8 cellular contexts compared by ENCODE assay signal in genomic region chr2:9630001-9630749, GRCh38. TPM values are rescaled to one million over a fixed set of nuclear protein-coding genes. Genes with fewer than 3 reads are reported as not detected.
DNase-seq lines count a peak whose midpoint lies in the region; FAIRE-seq and TF ChIP-seq lines count a peak whose summit lies in the region.

No MANE protein-coding gene starts in this region.

- H3K9me3 Mint-ChIP-seq in activated naive CD4-positive, alpha-beta T cell treated with anti-CD3 and anti-CD28 coated beads, Interleukin-2, amount 10 ng/mL, durations not matched to agents 7 days and 5 days = no peaks in the 10 kb centered on the region
- no peaks in the 10 kb centered on the region for H3K9me3 Mint-ChIP-seq in osteocyte (ENCODE audit: unreplicated experiment)

- peaks cover 51% of the 10 kb centered on the region for H4K20me1 ChIP-seq in Loucy (ENCODE audit: insufficient read depth, low read length, poor library complexity, severe bottlenecking)

- peaks cover 38% of the 10 kb centered on the region for H3K27me3 Mint-ChIP-seq in activated naive CD4-positive, alpha-beta T cell treated with anti-CD3 and anti-CD28 coated beads, Interleukin-2, amount 10 ng/mL, durations not matched to agents 7 days and 5 days
- H3K27me3 Mint-ChIP-seq in osteocyte (ENCODE audit: unreplicated experiment) = no peaks in the 10 kb centered on the region

- H3K4me3 ChIP-seq in Loucy (ENCODE audit: low read length, poor library complexity, severe bottlenecking) = peak overlapping the region; percentile 96
- peak overlapping the region; percentile 95 for H3K4me3 ChIP-seq in thymus (ENCODE audit: low read length)

- CTCF ChIA-PET in activated naive CD4-positive, alpha-beta T cell treated with anti-CD3 and anti-CD28 coated beads, Interleukin-2, amount 10 ng/mL, durations not matched to agents 7 days and 5 days (lab: Charles Lee) = interaction anchor here (1.2 to 2.0 kb wide), 6 partner anchors 10 to 140 kb away, joined by 4 to 6 read pairs (median 5); partner anchors contain the start of gene ADAM17

- peaks cover 51% of the 10 kb centered on the region for H3K36me3 Mint-ChIP-seq in activated naive CD4-positive, alpha-beta T cell treated with anti-CD3 and anti-CD28 coated beads, Interleukin-2, amount 10 ng/mL, durations not matched to agents 7 days and 5 days
- H3K36me3 Mint-ChIP-seq in osteocyte (ENCODE audit: unreplicated experiment) = peaks cover 38% of the 10 kb centered on the region

- peak overlapping the region; percentile 97 for H3K4me2 ChIP-seq in Loucy (ENCODE audit: low read depth, low read length, poor library complexity, severe bottlenecking)

- H3K27ac ChIP-seq in thymus (ENCODE audit: low read depth) = peak overlapping the region; percentile 92

- under 1% methylated on average over 75 of the region's 75 CpGs for WGBS in thymus

- TF ChIP-seq CTCF in Loucy (conservative IDR thresholded peaks at IDR 0.05; ENCODE audit: low read length) (no peak), osteocyte (IDR thresholded peaks at IDR 0.05) (no peak)

- H3K4me3 Mint-ChIP-seq in activated naive CD4-positive, alpha-beta T cell treated with anti-CD3 and anti-CD28 coated beads, Interleukin-2, amount 10 ng/mL, durations not matched to agents 7 days and 5 days = peak overlapping the region; percentile 97
- H3K4me3 Mint-ChIP-seq in osteocyte (ENCODE audit: unreplicated experiment) = peak overlapping the region; percentile 95

- peak overlapping the region; percentile 87 for H3K9ac ChIP-seq in Loucy (ENCODE audit: low read depth, low read length, poor library complexity, severe bottlenecking)

- peak overlapping the region; percentile 25; the same call in 1 of the 2 replicates for H2AFZ ChIP-seq in Loucy (ENCODE audit: low read length)

- peaks cover 21% of the 10 kb centered on the region for H3K36me3 ChIP-seq in Loucy (ENCODE audit: insufficient read depth, low read length)
- H3K36me3 ChIP-seq in thymus (ENCODE audit: control insufficient read depth, insufficient read depth) = peaks cover 3% of the 10 kb centered on the region

- TF ChIP-seq POLR2A in H54 (IDR thresholded peaks at IDR 0.05; ENCODE audit: low read depth, low read length) = peak; percentile 7; the same call in 1 of the 2 replicates

- FAIRE-seq in H54 (lab: Jason Lieb, UNC) = no peak

- H3K4me1 ChIP-seq in Loucy (ENCODE audit: insufficient read depth, low read length, poor library complexity, severe bottlenecking) (peaks cover 40% of the 10 kb centered on the region), thymus (ENCODE audit: control insufficient read depth, insufficient read depth, low read length) (peaks cover 18% of the 10 kb centered on the region)

- H3K27ac Mint-ChIP-seq in activated naive CD4-positive, alpha-beta T cell treated with anti-CD3 and anti-CD28 coated beads, Interleukin-2, amount 10 ng/mL, durations not matched to agents 7 days and 5 days = peak overlapping the region; percentile 93
- peak overlapping the region; percentile 94 for H3K27ac Mint-ChIP-seq in osteocyte (ENCODE audit: unreplicated experiment)

- peaks cover 5% of the 10 kb centered on the region; the same call in 1 of the 2 replicates for H3K9me3 ChIP-seq in Loucy (ENCODE audit: insufficient read depth, low read depth, low read length)
- H3K9me3 ChIP-seq in thymus (ENCODE audit: control insufficient read depth) = no peaks in the 10 kb centered on the region

- H3K9me2 ChIP-seq in Loucy (replicated peaks; ENCODE audit: low read depth, low read length) = no peaks in the 10 kb centered on the region

- peaks cover 59% of the 10 kb centered on the region for H3K4me1 Mint-ChIP-seq in activated naive CD4-positive, alpha-beta T cell treated with anti-CD3 and anti-CD28 coated beads, Interleukin-2, amount 10 ng/mL, durations not matched to agents 7 days and 5 days
- H3K4me1 Mint-ChIP-seq in osteocyte (ENCODE audit: unreplicated experiment) = peaks cover 66% of the 10 kb centered on the region

- peak; percentile 77 for DNase-seq in ELR (ENCODE audit: low read depth)
- no peak for DNase-seq in H54 (ENCODE audit: insufficient read length, low spot score)
- DNase-seq in SK-N-DZ (ENCODE audit: low spot score) = peak; percentile 79
- peak; percentile 84 for DNase-seq in activated naive CD4-positive, alpha-beta T cell treated with anti-CD3 and anti-CD28 coated beads, Interleukin-2, amount 10 ng/mL, durations not matched to agents 7 days and 5 days
- DNase-seq in glomerular visceral epithelial cell (ENCODE audit: extremely low spot score) = peak; percentile 73
- DNase-seq in osteocyte (ENCODE audit: extremely low spot score, unreplicated experiment) = peak; percentile 87

- H3K27me3 ChIP-seq in Loucy (ENCODE audit: insufficient read depth, low read length, poor library complexity, severe bottlenecking) (no peaks in the 10 kb centered on the region), thymus (ENCODE audit: control insufficient read depth, insufficient read depth) (no peaks in the 10 kb centered on the region)

- no peaks in the 10 kb centered on the region for H3F3A ChIP-seq in Loucy (ENCODE audit: low read depth)

- peaks cover 52% of the 10 kb centered on the region for H3K79me2 ChIP-seq in Loucy (ENCODE audit: insufficient read depth, low read length)

RNA-seq across cellular contexts. Expression of gene YWHAQ, which starts 0.6 kb away (rescaled TPM):
- 453 and 489 TPM in 2 replicates for polyA plus RNA-seq in SK-N-DZ (2014; cell fraction: cytosol; rRNA removed)
- 228 and 247 TPM in 2 replicates for polyA plus RNA-seq in SK-N-DZ (2014; cell fraction: nucleus; rRNA removed)
- 296 and 307 TPM in 2 replicates for total RNA-seq in osteocyte
- polyA plus RNA-seq in thymus = 182 TPM
